8 cellular contexts compared by ENCODE assay signal in the genomic region with DNA sequence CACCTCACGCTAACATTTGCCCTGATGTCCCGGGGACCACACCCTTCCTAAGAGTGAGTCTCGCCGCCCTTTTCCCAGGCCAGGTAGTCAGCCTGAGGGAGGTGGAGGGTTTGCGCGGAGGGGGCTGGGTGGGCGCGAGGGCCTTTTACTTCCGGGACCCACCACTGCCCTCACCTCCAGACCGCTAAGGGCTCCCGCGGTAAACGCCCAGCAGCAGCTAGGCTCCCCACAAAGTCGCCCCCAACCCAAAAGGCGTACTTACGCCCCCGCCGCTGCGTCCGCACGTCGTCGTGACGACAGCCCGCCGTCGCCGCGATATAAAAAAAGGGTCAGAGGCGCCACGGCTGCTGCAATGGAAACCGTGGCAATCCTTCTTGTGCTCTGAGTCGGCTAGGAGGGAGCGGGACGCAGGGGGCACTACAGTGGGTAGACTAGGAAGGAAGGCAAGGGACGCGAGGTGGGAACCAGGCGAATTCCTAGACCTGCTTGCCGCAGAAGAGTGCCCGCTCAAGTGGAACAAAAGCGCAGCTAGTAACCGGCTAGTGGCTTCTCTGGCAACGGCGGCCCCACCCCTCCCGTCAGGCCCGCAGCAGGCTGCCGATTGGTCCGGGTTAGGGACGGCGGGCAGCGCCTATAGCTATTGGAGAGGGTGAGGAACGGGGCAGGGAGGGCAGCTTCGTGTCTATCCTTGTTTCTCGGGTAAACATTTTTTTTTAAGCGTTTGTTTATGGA. TPM values are rescaled to one million over a fixed set of nuclear protein-coding genes. Genes with fewer than 3 reads are reported as not detected.
DNase-seq lines count a peak whose midpoint lies in the region; ATAC-seq, FAIRE-seq and TF ChIP-seq lines count a peak whose summit lies in the region.

A gene with protein sequence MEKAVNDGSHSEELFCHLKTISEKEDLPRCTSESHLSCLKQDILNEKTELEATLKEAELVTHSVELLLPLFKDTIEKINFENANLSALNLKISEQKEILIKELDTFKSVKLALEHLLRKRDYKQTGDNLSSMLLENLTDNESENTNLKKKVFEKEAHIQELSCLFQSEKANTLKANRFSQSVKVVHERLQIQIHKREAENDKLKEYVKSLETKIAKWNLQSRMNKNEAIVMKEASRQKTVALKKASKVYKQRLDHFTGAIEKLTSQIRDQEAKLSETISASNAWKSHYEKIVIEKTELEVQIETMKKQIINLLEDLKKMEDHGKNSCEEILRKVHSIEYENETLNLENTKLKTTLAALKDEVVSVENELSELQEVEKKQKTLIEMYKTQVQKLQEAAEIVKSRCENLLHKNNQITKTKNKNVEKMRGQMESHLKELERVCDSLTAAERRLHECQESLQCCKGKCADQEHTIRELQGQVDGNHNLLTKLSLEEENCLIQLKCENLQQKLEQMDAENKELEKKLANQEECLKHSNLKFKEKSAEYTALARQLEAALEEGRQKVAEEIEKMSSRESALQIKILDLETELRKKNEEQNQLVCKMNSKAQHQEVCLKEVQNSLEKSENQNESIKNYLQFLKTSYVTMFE (minus strand): TSS at position 553 of the 732 bp plus-strand sequence. CDS start 9,296 bp downstream, outside the sequence.

- H3K9me3 ChIP-seq in pancreas (no peaks in the 10 kb centered on the region), tibial artery (no peaks in the 10 kb centered on the region)

- peak within 1 kb of the TSS; percentile 43 to 74 (median 52) for H3K27ac ChIP-seq in pancreas
- H3K27ac ChIP-seq in tibial artery = peak within 1 kb of the TSS; percentile 68 to 78

- H3K4me1 ChIP-seq in pancreas (peaks cover 0 to 7% (median 0%) of the 10 kb centered on the region in 3 donors), tibial artery (peaks cover 0 to 16% (median 7%) of the 10 kb centered on the region in 4 donors)

- TF ChIP-seq CTCF in GM12864 (IDR thresholded peaks at IDR 0.05; ENCODE audit: low read depth, low read length, missing control alignments) (no peak), pancreas (IDR thresholded peaks at IDR 0.05) (no peak), tibial artery (IDR thresholded peaks at IDR 0.05) (no peak)

- H3K36me3 ChIP-seq in pancreas (no peaks in the 10 kb centered on the region), tibial artery (no peaks in the 10 kb centered on the region)

- H3K27me3 ChIP-seq in pancreas (no peaks in the 10 kb centered on the region), tibial artery (no peaks in the 10 kb centered on the region)

- H3K4me3 ChIP-seq in GM12864 (ENCODE audit: low read depth, low read length) = peak within 1 kb of the TSS; percentile 71
- H3K4me3 ChIP-seq in pancreas = peak within 1 kb of the TSS; percentile 83 to 97 (median 88)
- H3K4me3 ChIP-seq in tibial artery = peak within 1 kb of the TSS; percentile 67 to 85

- ATAC-seq in HG02759 (IDR thresholded peaks at IDR 0.05; ENCODE audit: unreplicated experiment) = peak; percentile 100
- peak; percentile 100 for ATAC-seq in pancreas

- FAIRE-seq in pancreas (lab: Jason Lieb, UNC) = peak; percentile 81

- intact Hi-C loops in head of caudate nucleus (cut with DNase I) = loop anchor here (10.0 kb wide), 1 partner anchor 309 kb away; a partner anchor contains a TSS
- intact Hi-C loops in pancreas (cut with DNase I) = no loop called here
- intact Hi-C loops in tibial artery (cut with DNase I; ENCODE audit: low total_unique reads) = no loop called here

- no peak for DNase-seq in GM12864 (ENCODE audit: low read depth)
- DNase-seq in NCI-H1417 (lab: John Stamatoyannopoulos, UW) = peak; percentile 82 to 93 (median 85)
- DNase-seq in SW 1271 (lab: John Stamatoyannopoulos, UW) = peak; percentile 57 to 83
- peak; percentile 68 for DNase-seq in activated naive CD8-positive, alpha-beta T cell treated with anti-CD3 and anti-CD28 coated beads, Interleukin-2, amount 50 U/mL, for 16 hours (ENCODE audit: low read depth, low spot score)
- DNase-seq in head of caudate nucleus = peak; percentile 85 to 98 (median 95)
- DNase-seq in pancreas = peak; percentile 83 to 96 (median 90)
- DNase-seq in tibial artery = peak; percentile 92

- 0% methylated on average over 55 of the region's 55 CpGs for WGBS in pancreas, 2 donors

RNA-seq across cellular contexts. Expression of the gene that starts here (rescaled TPM):
- 10 to 100 TPM in 2 of 6 donors, 1 to 10 TPM in 4; 6.1 to 19.5 (median 9.3) TPM for total RNA-seq in pancreas
- polyA plus RNA-seq in pancreas = 10 to 100 TPM; 31.5 to 36.4 TPM
